Comparison of ENCODE assay signal across 1 cellular context in genomic region chr9:128656416-128657343, GRCh38.
TF ChIP-seq lines count a peak whose summit lies in the region.

Gene DYNC2I2 (minus strand): TSS chr9:128656847. CDS start chr9:128656726, 121 bp downstream.

TF ChIP-seq in K562, 482 proteins besides CTCF, POLR2A, EP300 and RAD21 (continued from another document and continues in another):
- TF ChIP-seq ZFP91 (CRISPR knock-in tag; IDR thresholded peaks at IDR 0.05): peak; percentile 73; the same call in 1 of the 2 replicates
- TF ChIP-seq PRPF4 (IDR thresholded peaks at IDR 0.05; ENCODE audit: insufficient read depth, low read depth, low read length, poor library complexity, severe bottlenecking): no peak
- TF ChIP-seq MBD2 (IDR thresholded peaks at IDR 0.05; ENCODE audit: borderline replicate concordance, low read depth): peak; percentile 91
- peak; percentile 70; the same call in 1 of the 2 replicates for TF ChIP-seq RFX7 (CRISPR knock-in tag; IDR thresholded peaks at IDR 0.05)
- peak; percentile 92 for TF ChIP-seq MTA3 (IDR thresholded peaks at IDR 0.05; ENCODE audit: borderline replicate concordance)
- TF ChIP-seq NFRKB (IDR thresholded peaks at IDR 0.05; ENCODE audit: low read depth): peak; percentile 100
- TF ChIP-seq FIP1L1 (IDR thresholded peaks at IDR 0.05; ENCODE audit: low read depth, low read length, poor library complexity, severe bottlenecking): peak; percentile 95
- TF ChIP-seq HINFP (tag; conservative IDR thresholded peaks at IDR 0.05; ENCODE audit: low read depth): peak; percentile 88
- no peak for TF ChIP-seq ZZZ3 (IDR thresholded peaks at IDR 0.05)
- peak; percentile 97 for TF ChIP-seq ZFX (CRISPR knock-in tag; IDR thresholded peaks at IDR 0.05)
- no peak for TF ChIP-seq NCOA6 (IDR thresholded peaks at IDR 0.05)
- peak; percentile 57; the same call in 1 of the 2 replicates for TF ChIP-seq NCOA1 (IDR thresholded peaks at IDR 0.05; ENCODE audit: low read depth)
- peak; percentile 92 for TF ChIP-seq E2F4 (CRISPR knock-in tag; IDR thresholded peaks at IDR 0.05; ENCODE audit: low read depth)
- no peak for TF ChIP-seq NELFE (IDR thresholded peaks at IDR 0.05; ENCODE audit: insufficient read depth, insufficient read length)
- no peak for TF ChIP-seq USF2 (CRISPR knock-in tag; IDR thresholded peaks at IDR 0.05)
- no peak for TF ChIP-seq HMG20B (CRISPR knock-in tag; IDR thresholded peaks at IDR 0.05)
- TF ChIP-seq CCNT2 (IDR thresholded peaks at IDR 0.05; ENCODE audit: borderline replicate concordance, extremely low read depth, insufficient read length, low read depth, low read length): peak; percentile 54
- no peak for TF ChIP-seq HDAC6 (IDR thresholded peaks at IDR 0.05; ENCODE audit: low read depth, low read length)
- TF ChIP-seq BACH1 (tag; IDR thresholded peaks at IDR 0.05): peak; percentile 96; the same call in 1 of the 2 replicates
- TF ChIP-seq FOXK2 (conservative IDR thresholded peaks at IDR 0.05 in 1 of 2, IDR thresholded peaks at IDR 0.05 in 1 of 2; ENCODE audit: low read depth in 2 of 2): peak; percentile 68 to 69
- no peak for TF ChIP-seq ZFP30 (CRISPR knock-in tag; IDR thresholded peaks at IDR 0.05; ENCODE audit: borderline replicate concordance)
- peak; percentile 44; the same call in 1 of the 2 replicates for TF ChIP-seq GTF2A2 (tag; IDR thresholded peaks at IDR 0.05)
- TF ChIP-seq BCOR (IDR thresholded peaks at IDR 0.05): peak; percentile 62; the same call in 1 of the 2 replicates
- no peak for TF ChIP-seq NR3C1 (CRISPR knock-in tag; IDR thresholded peaks at IDR 0.05)
- no peak for TF ChIP-seq EZH2 (IDR thresholded peaks at IDR 0.05; ENCODE audit: borderline replicate concordance, low read depth, low read length)
- TF ChIP-seq RBM34 (IDR thresholded peaks at IDR 0.05; ENCODE audit: borderline replicate concordance, insufficient read depth, low read length): peak; percentile 81; the same call in 1 of the 2 replicates
- TF ChIP-seq RHOXF2B (CRISPR knock-in tag; conservative IDR thresholded peaks at IDR 0.05): peak; percentile 29; the same call in 1 of the 2 replicates
- TF ChIP-seq HDAC1 (IDR thresholded peaks at IDR 0.05): peak in 1 of 2 experiments; percentile 24; a peak in 1 of 4 replicates
- TF ChIP-seq ZNF717 (CRISPR knock-in tag; IDR thresholded peaks at IDR 0.05): no peak
- peak; percentile 81 to 84 for TF ChIP-seq SIX5 (IDR thresholded peaks at IDR 0.05; ENCODE audit: borderline replicate concordance in 1 of 2, insufficient read depth in 1 of 2, low read depth in 1 of 2, low read length in 2 of 2)
- no peak for TF ChIP-seq ZNF407 (IDR thresholded peaks at IDR 0.05; ENCODE audit: low read depth)
- TF ChIP-seq TEAD4 (IDR thresholded peaks at IDR 0.05; ENCODE audit: low read length): peak; percentile 92
- TF ChIP-seq TEAD4 (CRISPR knock-in tag; IDR thresholded peaks at IDR 0.05; ENCODE audit: borderline replicate concordance): peak; percentile 94
- TF ChIP-seq ZNF644 (tag; IDR thresholded peaks at IDR 0.05; ENCODE audit: low read depth): peak; percentile 97
- peak; percentile 67 for TF ChIP-seq ASH1L (IDR thresholded peaks at IDR 0.05; ENCODE audit: borderline replicate concordance, low read depth, partially characterized antibody)
- no peak for TF ChIP-seq HEY1 (CRISPR knock-in tag; IDR thresholded peaks at IDR 0.05; ENCODE audit: borderline replicate concordance)
- TF ChIP-seq MEF2D (tag; conservative IDR thresholded peaks at IDR 0.05; ENCODE audit: low read depth): peak; percentile 90
- TF ChIP-seq HNRNPK (IDR thresholded peaks at IDR 0.05; ENCODE audit: low read depth, low read length, poor library complexity, severe bottlenecking): no peak
- TF ChIP-seq SNRNP70 (optimal IDR thresholded peaks at IDR 0.05; ENCODE audit: low read depth, low read length): no peak
- TF ChIP-seq CBFB (CRISPR knock-in tag; IDR thresholded peaks at IDR 0.05): 0 out of 2 replicates have a peak, but pooled peaks have one; percentile 23
- peak; percentile 84; the same call in 1 of the 2 replicates for TF ChIP-seq ARID4B (CRISPR knock-in tag; IDR thresholded peaks at IDR 0.05)
- peak; percentile 5; the same call in 1 of the 2 replicates for TF ChIP-seq E4F1 (CRISPR knock-in tag; IDR thresholded peaks at IDR 0.05; ENCODE audit: borderline replicate concordance)
